Comparison of ENCODE assay signal across 10 cellular contexts in genomic region chr1:160726114-160726497, GRCh38. TPM values are rescaled to one million over a fixed set of nuclear protein-coding genes. Genes with fewer than 3 reads are reported as not detected.
A peak's percentile ranks its signal among the peaks of the same experiment; 100 is the strongest.
DNase-seq lines count a peak whose midpoint lies in the region; ATAC-seq lines count a peak whose summit lies in the region.
"Had no signal": no experiment of that assay in that cellular context is flagged by ENCODE, and none has a peak within 500 bp of the region (broad histone marks: within the 10 kb centered on the region; RNA-seq: fewer than 3 reads in every experiment).

No MANE protein-coding gene starts in this region.

- peaks cover 35 to 58% (median 42%) of the 10 kb centered on the region in 10 experiments for H3K4me1 ChIP-seq in BLaER1 treated with 17β-estradiol and CSF1 and Interleukin-3, amounts not matched to agents 10 nM and 100 nM
- no peaks in the 10 kb centered on the region for H3K4me1 ChIP-seq in esophagus (ENCODE audit: control insufficient read depth in 2 of 2, insufficient read depth in 2 of 2, low read length in 1 of 2)

- no peaks in the 10 kb centered on the region for H3K27me3 ChIP-seq in BLaER1 treated with 17β-estradiol and CSF1 and Interleukin-3, amounts not matched to agents 10 nM and 100 nM
- H3K27me3 ChIP-seq in esophagus (ENCODE audit: control insufficient read depth in 1 of 2, insufficient read depth in 2 of 2, low read length in 2 of 2), result no peaks in the 10 kb centered on the region

- no peaks in the 10 kb centered on the region for H3K27me3 Mint-ChIP-seq in activated T-helper 1 cell treated with anti-CD3 and anti-CD28 coated beads, Interleukin-12 subunit alpha, Interleukin-12 subunit beta, Interleukin-2, Interleukin-4 antibody, amounts not matched to agents 30 ng/mL and 10 ng/mL and 1 ng/mL, durations not matched to agents 14 hours and 24 hours and 36 hours (ENCODE audit: insufficient read depth)

- ATAC-seq in GM21619 (IDR thresholded peaks at IDR 0.05; ENCODE audit: unreplicated experiment), result peak; percentile 41

- H3K4me3 Mint-ChIP-seq in activated T-helper 1 cell treated with anti-CD3 and anti-CD28 coated beads, Interleukin-12 subunit alpha, Interleukin-12 subunit beta, Interleukin-2, Interleukin-4 antibody, amounts not matched to agents 30 ng/mL and 10 ng/mL and 1 ng/mL, durations not matched to agents 14 hours and 24 hours and 36 hours, result no peak overlapping the region
- H3K4me3 Mint-ChIP-seq: nephron progenitor cell had no signal

- no peaks in the 10 kb centered on the region for H3K36me3 ChIP-seq in BLaER1 treated with 17β-estradiol and CSF1 and Interleukin-3, amounts not matched to agents 10 nM and 100 nM
- H3K36me3 ChIP-seq in esophagus (ENCODE audit: control insufficient read depth in 2 of 2, insufficient read depth in 2 of 2, low read length in 1 of 2), result no peaks in the 10 kb centered on the region

- peaks cover 0 to 6% (median 0%) of the 10 kb centered on the region in 11 experiments; a peak in 5 of 22 replicates for H3K9me3 ChIP-seq in BLaER1 treated with 17β-estradiol and CSF1 and Interleukin-3, amounts not matched to agents 10 nM and 100 nM (replicated peaks in 1 of 11)
- H3K9me3 ChIP-seq in esophagus (ENCODE audit: control insufficient read depth in 2 of 2, insufficient read depth in 1 of 2, low read depth in 1 of 2, low read length in 1 of 2), result no peaks in the 10 kb centered on the region

- H3K4me3 ChIP-seq in BLaER1 treated with 17β-estradiol and CSF1 and Interleukin-3, amounts not matched to agents 10 nM and 100 nM, result no peak overlapping the region
- no peak overlapping the region for H3K4me3 ChIP-seq in esophagus (ENCODE audit: low read depth in 1 of 2, low read length in 2 of 2)

- DNase-seq in LoVo (ENCODE audit: low spot score) (peak; percentile 47), globus pallidus (ENCODE audit: low spot score) (no peak), GDM1 (lab: John Stamatoyannopoulos, UW) (no peak), NCI-H2107 treated with DMSO at 0.1 percent for 48 hours (lab: John Stamatoyannopoulos, UW; ENCODE audit: unreplicated experiment) (no peak)
- DNase-seq in activated T-helper 1 cell treated with anti-CD3 and anti-CD28 coated beads, Interleukin-12 subunit alpha, Interleukin-12 subunit beta, Interleukin-2, Interleukin-4 antibody, amounts not matched to agents 30 ng/mL and 10 ng/mL and 1 ng/mL, durations not matched to agents 14 hours and 24 hours and 36 hours (ENCODE audit: low spot score), result no peak

- no peaks in the 10 kb centered on the region for H3K9me3 Mint-ChIP-seq in activated T-helper 1 cell treated with anti-CD3 and anti-CD28 coated beads, Interleukin-12 subunit alpha, Interleukin-12 subunit beta, Interleukin-2, Interleukin-4 antibody, amounts not matched to agents 30 ng/mL and 10 ng/mL and 1 ng/mL, durations not matched to agents 14 hours and 24 hours and 36 hours
- H3K9me3 Mint-ChIP-seq: nephron progenitor cell had no signal

- peaks cover 15% of the 10 kb centered on the region for H3K4me1 Mint-ChIP-seq in activated T-helper 1 cell treated with anti-CD3 and anti-CD28 coated beads, Interleukin-12 subunit alpha, Interleukin-12 subunit beta, Interleukin-2, Interleukin-4 antibody, amounts not matched to agents 30 ng/mL and 10 ng/mL and 1 ng/mL, durations not matched to agents 14 hours and 24 hours and 36 hours (ENCODE audit: low read depth)
- H3K4me1 Mint-ChIP-seq: nephron progenitor cell had no signal

- peak overlapping the region in 2 of 11 experiments; percentile 7 to 46; a peak in 2 of 22 replicates for H3K27ac ChIP-seq in BLaER1 treated with 17β-estradiol and CSF1 and Interleukin-3, amounts not matched to agents 10 nM and 100 nM
- H3K27ac ChIP-seq in esophagus (ENCODE audit: low read depth in 2 of 2, low read length in 1 of 2), result peak overlapping the region; percentile 30 to 49

- peak overlapping the region in 9 of 11 experiments; percentile 1 to 66 (median 29); a peak in 14 of 22 replicates for H3K4me2 ChIP-seq in BLaER1 treated with 17β-estradiol and CSF1 and Interleukin-3, amounts not matched to agents 10 nM and 100 nM

- H3K9ac ChIP-seq in BLaER1 treated with 17β-estradiol and CSF1 and Interleukin-3, amounts not matched to agents 10 nM and 100 nM, result no peak overlapping the region; a peak in 1 of 22 replicates

- intact Hi-C loops in activated T-helper 1 cell treated with anti-CD3 and anti-CD28 coated beads, Interleukin-12 subunit alpha, Interleukin-12 subunit beta, Interleukin-2, Interleukin-4 antibody, amounts not matched to agents 30 ng/mL and 10 ng/mL and 1 ng/mL, durations not matched to agents 14 hours and 24 hours and 36 hours (cut with micrococcal nuclease), result loop anchor here (1.0 to 2.0 kb wide), 8 partner anchors 19 to 225 kb away; no protein-coding TSS in a partner anchor

- whole genome bisulfite sequencing in esophagus, 2 donors, result 26 to 35% methylated on average over 3 of the region's 3 CpGs

- H3K27ac Mint-ChIP-seq in activated T-helper 1 cell treated with anti-CD3 and anti-CD28 coated beads, Interleukin-12 subunit alpha, Interleukin-12 subunit beta, Interleukin-2, Interleukin-4 antibody, amounts not matched to agents 30 ng/mL and 10 ng/mL and 1 ng/mL, durations not matched to agents 14 hours and 24 hours and 36 hours, result no peak overlapping the region
- H3K27ac Mint-ChIP-seq: nephron progenitor cell had no signal

- no peaks in the 10 kb centered on the region for H4K20me1 ChIP-seq in BLaER1 treated with 17β-estradiol and CSF1 and Interleukin-3, amounts not matched to agents 10 nM and 100 nM

- no peaks in the 10 kb centered on the region for H3K36me3 Mint-ChIP-seq in activated T-helper 1 cell treated with anti-CD3 and anti-CD28 coated beads, Interleukin-12 subunit alpha, Interleukin-12 subunit beta, Interleukin-2, Interleukin-4 antibody, amounts not matched to agents 30 ng/mL and 10 ng/mL and 1 ng/mL, durations not matched to agents 14 hours and 24 hours and 36 hours (ENCODE audit: low read depth)

RNA-seq across cellular contexts. Expression of gene SLAMF7, which starts 12.9 kb away (rescaled TPM):
- 1 to 10 TPM; 2.9 to 4.0 TPM for polyA plus RNA-seq in esophagus
- 43.7 and 53.6 TPM in 2 replicates for total RNA-seq in activated T-helper 1 cell treated with anti-CD3 and anti-CD28 coated beads, Interleukin-12 subunit alpha, Interleukin-12 subunit beta, Interleukin-2, Interleukin-4 antibody, amounts not matched to agents 30 ng/mL and 10 ng/mL and 1 ng/mL, durations not matched to agents 14 hours and 24 hours and 36 hours

RNA-seq across cellular contexts. Expression of gene CD48, which starts 14.5 kb away (rescaled TPM):
- polyA plus RNA-seq in esophagus, result 1 to 10 TPM; 3.3 to 4.6 TPM
- total RNA-seq in activated T-helper 1 cell treated with anti-CD3 and anti-CD28 coated beads, Interleukin-12 subunit alpha, Interleukin-12 subunit beta, Interleukin-2, Interleukin-4 antibody, amounts not matched to agents 30 ng/mL and 10 ng/mL and 1 ng/mL, durations not matched to agents 14 hours and 24 hours and 36 hours, result 219 and 222 TPM in 2 replicates
- total RNA-seq: astrocyte had no signal
